Comparison of ENCODE assay signal across 8 cellular contexts in genomic region chr17:79789943-79790804, GRCh38. TPM values are rescaled to one million over a fixed set of nuclear protein-coding genes. Genes with fewer than 3 reads are reported as not detected.
A peak's percentile ranks its signal among the peaks of the same experiment; 100 is the strongest.
DNase-seq lines count a peak whose midpoint lies in the region; ATAC-seq and TF ChIP-seq lines count a peak whose summit lies in the region.

No MANE protein-coding gene starts in this region.

- peaks cover 3% of the 10 kb centered on the region for H3F3A ChIP-seq in PC-3 (ENCODE audit: low read length, unreplicated experiment)

- H3K9me3 ChIP-seq in PC-3 (ENCODE audit: low read length) (no peaks in the 10 kb centered on the region), esophagus squamous epithelium (no peaks in the 10 kb centered on the region)

- peaks cover 8% of the 10 kb centered on the region for H3K4me1 Mint-ChIP-seq in activated naive CD4-positive, alpha-beta T cell treated with anti-CD3 and anti-CD28 coated beads, Interleukin-2, amount 10 ng/mL, durations not matched to agents 7 days and 5 days
- peaks cover 31% of the 10 kb centered on the region for H3K4me1 Mint-ChIP-seq in neural crest cell

- peaks cover 95% of the 10 kb centered on the region for H3K27me3 Mint-ChIP-seq in activated naive CD4-positive, alpha-beta T cell treated with anti-CD3 and anti-CD28 coated beads, Interleukin-2, amount 10 ng/mL, durations not matched to agents 7 days and 5 days
- peaks cover 78% of the 10 kb centered on the region for H3K27me3 Mint-ChIP-seq in neural crest cell (ENCODE audit: low read depth)

- CTCF ChIA-PET in activated naive CD4-positive, alpha-beta T cell treated with anti-CD3 and anti-CD28 coated beads, Interleukin-2, amount 10 ng/mL, durations not matched to agents 7 days and 5 days (lab: Charles Lee), result interaction anchor here (0.7 to 2.2 kb wide), 5 partner anchors 15 to 53 kb away, joined by 3 to 7 read pairs (median 3); no protein-coding TSS in a partner anchor
- CTCF ChIA-PET in PC-3 (lab: Charles Lee), result no interaction called here

- TF ChIP-seq POLR2A in esophagus squamous epithelium (IDR thresholded peaks at IDR 0.05), result no peak

- H3K4me3 ChIP-seq in PC-3 (ENCODE audit: low read length) (peak overlapping the region; percentile 67), esophagus squamous epithelium (peak overlapping the region in 3 of 4 donors; percentile 19 to 42 (median 33))

- H3K36me3 ChIP-seq in PC-3 (ENCODE audit: low read depth, low read length) (peaks cover 8% of the 10 kb centered on the region; the same call in 1 of the 2 replicates), esophagus squamous epithelium (peaks cover 0 to 9% (median 0%) of the 10 kb centered on the region in 3 donors)

- TF ChIP-seq CTCF in PC-3 (conservative IDR thresholded peaks at IDR 0.05; ENCODE audit: low read depth, low read length) (peak; percentile 92), esophagus squamous epithelium (IDR thresholded peaks at IDR 0.05) (peak; percentile 56 to 79 (median 66)), neural crest cell (conservative IDR thresholded peaks at IDR 0.05) (peak; percentile 79)

- H3K4me2 ChIP-seq in PC-3 (ENCODE audit: low read length), result peak overlapping the region; percentile 87

- no peaks in the 10 kb centered on the region for H3K9me2 ChIP-seq in PC-3 (replicated peaks; ENCODE audit: low read length)

- H3K27ac ChIP-seq in PC-3 (ENCODE audit: low read length) (no peak overlapping the region), esophagus squamous epithelium (no peak overlapping the region)

- intact Hi-C loops in PC-3 (cut with micrococcal nuclease), result loop anchor here (5.0 kb wide), 1 partner anchor 127 kb away; no protein-coding TSS in a partner anchor
- intact Hi-C loops in esophagus squamous epithelium (cut with DNase I), result no loop called here

- peaks cover 8% of the 10 kb centered on the region; the same call in 1 of the 2 replicates for H3K79me2 ChIP-seq in PC-3 (ENCODE audit: low read length)

- no peak overlapping the region for H3K4me3 Mint-ChIP-seq in activated naive CD4-positive, alpha-beta T cell treated with anti-CD3 and anti-CD28 coated beads, Interleukin-2, amount 10 ng/mL, durations not matched to agents 7 days and 5 days
- peak overlapping the region; percentile 27 for H3K4me3 Mint-ChIP-seq in neural crest cell

- peak in 1 of 2 donors; percentile 59 for DNase-seq in activated naive CD4-positive, alpha-beta T cell treated with anti-CD3 and anti-CD28 coated beads, Interleukin-2, amount 50 U/mL, for 72 hours (ENCODE audit: low spot score in 2 of 2)
- no peak for DNase-seq in activated naive CD4-positive, alpha-beta T cell treated with anti-CD3 and anti-CD28 coated beads, Interleukin-2, amount 10 ng/mL, durations not matched to agents 7 days and 5 days
- DNase-seq in PC-3, result peak; percentile 65
- no peak for DNase-seq in esophagus squamous epithelium (lab: John Stamatoyannopoulos, UW)
- peak; percentile 55 for DNase-seq in neural crest cell (ENCODE audit: low read depth, low spot score)
- no peak for DNase-seq in occipital lobe (lab: John Stamatoyannopoulos, UW)
- DNase-seq in putamen (ENCODE audit: low spot score), result no peak
- DNase-seq in activated effector memory CD4-positive, alpha-beta T cell treated with Interleukin-2 at 50 U/mL for 16 hours, result no peak

- H3K27ac Mint-ChIP-seq in activated naive CD4-positive, alpha-beta T cell treated with anti-CD3 and anti-CD28 coated beads, Interleukin-2, amount 50 U/mL, for 72 hours, result no peak overlapping the region
- no peak overlapping the region for H3K27ac Mint-ChIP-seq in activated naive CD4-positive, alpha-beta T cell treated with anti-CD3 and anti-CD28 coated beads, Interleukin-2, amount 10 ng/mL, durations not matched to agents 7 days and 5 days
- no peak overlapping the region for H3K27ac Mint-ChIP-seq in neural crest cell (ENCODE audit: unreplicated experiment)

- peak overlapping the region; percentile 92 for H2AFZ ChIP-seq in PC-3 (ENCODE audit: low read length)

- no peaks in the 10 kb centered on the region for H3K36me3 Mint-ChIP-seq in activated naive CD4-positive, alpha-beta T cell treated with anti-CD3 and anti-CD28 coated beads, Interleukin-2, amount 50 U/mL, for 72 hours
- peaks cover 6% of the 10 kb centered on the region for H3K36me3 Mint-ChIP-seq in activated naive CD4-positive, alpha-beta T cell treated with anti-CD3 and anti-CD28 coated beads, Interleukin-2, amount 10 ng/mL, durations not matched to agents 7 days and 5 days
- peaks cover 3% of the 10 kb centered on the region for H3K36me3 Mint-ChIP-seq in neural crest cell (ENCODE audit: low read depth)

- peaks cover 3% of the 10 kb centered on the region; the same call in 1 of the 2 replicates for H4K20me1 ChIP-seq in PC-3 (ENCODE audit: low read length)

- peak; percentile 61 to 71 for ATAC-seq in activated naive CD4-positive, alpha-beta T cell treated with anti-CD3 and anti-CD28 coated beads, Interleukin-2, amount 50 U/mL, for 72 hours
- ATAC-seq in PC-3, result peak; percentile 70

- WGBS in esophagus squamous epithelium, 2 donors, result 30% methylated on average over 2 of the region's 74 CpGs; no CpG with 5 or more reads in 1 of the 2 donors

- POLR2A ChIA-PET in PC-3 (lab: Charles Lee; ENCODE audit: unreplicated experiment), result no interaction called here

- BruUV-seq in PC-3 (replicated peaks; lab: Mats Ljungman, UMichigan), result no TSS peak

- H3K27me3 ChIP-seq in PC-3 (ENCODE audit: low read length) (peaks cover 9% of the 10 kb centered on the region; the same call in 1 of the 2 replicates), esophagus squamous epithelium (peaks cover 25 to 99% (median 41%) of the 10 kb centered on the region in 4 donors)

- H3K4me1 ChIP-seq in PC-3 (ENCODE audit: insufficient read depth, low read length), result peaks cover 8% of the 10 kb centered on the region
- peaks cover 23 to 56% (median 27%) of the 10 kb centered on the region in 3 donors for H3K4me1 ChIP-seq in esophagus squamous epithelium

- H3K9ac ChIP-seq in PC-3 (ENCODE audit: low read length), result peak overlapping the region; percentile 35; the same call in 1 of the 2 replicates

- no peaks in the 10 kb centered on the region for H3K9me3 Mint-ChIP-seq in activated naive CD4-positive, alpha-beta T cell treated with anti-CD3 and anti-CD28 coated beads, Interleukin-2, amount 50 U/mL, for 72 hours
- H3K9me3 Mint-ChIP-seq in activated naive CD4-positive, alpha-beta T cell treated with anti-CD3 and anti-CD28 coated beads, Interleukin-2, amount 10 ng/mL, durations not matched to agents 7 days and 5 days, result no peaks in the 10 kb centered on the region
- H3K9me3 Mint-ChIP-seq in neural crest cell, result no peaks in the 10 kb centered on the region

RNA-seq across cellular contexts. Expression of gene CBX8, which starts 6.7 kb away (rescaled TPM):
- 1 to 10 TPM; 1.5 to 5.6 TPM for total RNA-seq in activated naive CD4-positive, alpha-beta T cell treated with anti-CD3 and anti-CD28 coated beads, Interleukin-2, amount 50 U/mL, for 72 hours
- total RNA-seq in PC-3 (2014; rRNA removed) (11.3 and 12.8 TPM in 2 replicates), esophagus squamous epithelium (1 to 10 TPM; 2.3 to 4.7 (median 2.6) TPM), neural crest cell (16.5 and 19.2 TPM in 2 replicates), occipital lobe (8.4 TPM)

RNA-seq across cellular contexts. Expression of gene CBX2, which starts 12.2 kb away (rescaled TPM):
- total RNA-seq in activated naive CD4-positive, alpha-beta T cell treated with anti-CD3 and anti-CD28 coated beads, Interleukin-2, amount 50 U/mL, for 72 hours, result 1 to 10 TPM; 2.8 to 3.3 TPM
- 39.2 and 43.9 TPM in 2 replicates for total RNA-seq in PC-3 (2014; rRNA removed)
- total RNA-seq in esophagus squamous epithelium, result 10 to 100 TPM in 2 of 4 donors, 1 to 10 TPM in 2; 4.6 to 12.9 (median 8.7) TPM
- total RNA-seq in neural crest cell, result 95.4 and 101 TPM in 2 replicates
- 5.6 TPM for total RNA-seq in occipital lobe

RNA-seq across cellular contexts. Expression of gene CBX4, which starts 49.1 kb away (rescaled TPM):
- 10 to 100 TPM; 12.7 to 16.8 TPM for total RNA-seq in activated naive CD4-positive, alpha-beta T cell treated with anti-CD3 and anti-CD28 coated beads, Interleukin-2, amount 50 U/mL, for 72 hours
- total RNA-seq in PC-3 (2014; rRNA removed) (53.5 and 75.4 TPM in 2 replicates), esophagus squamous epithelium (10 to 100 TPM in 3 of 4 donors, 1 to 10 TPM in 1; 9.0 to 26.3 (median 17.1) TPM), neural crest cell (19.1 and 21.0 TPM in 2 replicates), occipital lobe (19.2 TPM)

RNA-seq across cellular contexts. Expression of gene ENPP7, which starts 59.4 kb away (rescaled TPM):
- total RNA-seq in activated naive CD4-positive, alpha-beta T cell treated with anti-CD3 and anti-CD28 coated beads, Interleukin-2, amount 50 U/mL, for 72 hours, result under 1 TPM in 1 of 2 donors, not detected in 1; 0.23 TPM
- total RNA-seq in PC-3 (2014; rRNA removed) (not detected in 2 replicates), esophagus squamous epithelium (not detected), neural crest cell (not detected in 2 replicates), occipital lobe (not detected)

Comparison
In these comparisons a context has a peak if more than half of its experiments do, and no peak if none do; other contexts are left out.
1. DNase-seq: peak in PC-3 (single experiment) and neural crest cell (single experiment); none in activated naive CD4-positive, alpha-beta T cell treated with anti-CD3 and anti-CD28 coated beads, Interleukin-2, amount 10 ng/mL, durations not matched to agents 7 days and 5 days (single experiment), esophagus squamous epithelium (single experiment), occipital lobe (single experiment), putamen (single experiment) and activated effector memory CD4-positive, alpha-beta T cell treated with Interleukin-2 at 50 U/mL for 16 hours (single experiment).
2. Peak in every context shown above with its lines, with median percentiles within 50 percentile points of each other: CTCF ChIP-seq.